36 cellular contexts compared by ENCODE assay signal in the genomic region with DNA sequence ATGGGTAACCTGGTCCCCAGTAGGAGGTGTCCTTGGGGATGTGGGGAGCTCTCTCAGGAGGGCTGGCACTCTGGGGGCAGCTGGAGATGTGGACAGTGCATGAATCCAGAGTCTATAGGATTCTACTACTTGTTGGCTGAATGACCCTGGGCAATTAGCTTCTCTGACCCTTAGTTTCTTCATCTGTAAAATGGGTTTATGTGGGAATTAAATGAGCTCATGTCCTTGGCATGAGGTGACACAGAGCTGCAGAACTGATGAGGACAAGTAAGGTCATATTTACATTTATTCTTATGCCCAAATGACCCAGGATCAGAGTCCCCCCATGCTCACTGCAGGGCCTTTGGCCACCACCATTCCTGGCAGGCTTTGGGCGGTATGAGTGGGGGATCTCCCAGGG. TPM values are rescaled to one million over a fixed set of nuclear protein-coding genes. Genes with fewer than 3 reads are reported as not detected.
"Had no signal": no experiment of that assay in that cellular context is flagged by ENCODE, and none has a peak within 500 bp of the region (broad histone marks: within the 10 kb centered on the region; RNA-seq: fewer than 3 reads in every experiment).

No MANE protein-coding gene starts in this region.

- H3K4me3 Mint-ChIP-seq: activated B cell treated with CpG ODN at 0.5 μM for 24 hours; activated CD4-positive, alpha-beta memory T cell treated with anti-CD3 and anti-CD28 coated beads, Interleukin-2, amount 10 ng/mL, durations not matched to agents 7 days and 5 days; activated CD4-positive, alpha-beta T cell treated with anti-CD3 and anti-CD28 coated beads for 36 hours; activated CD4-positive, alpha-beta T cell treated with anti-CD3 and anti-CD28 coated beads, Interleukin-2, amount 10 ng/mL, durations not matched to agents 7 days and 5 days; activated CD8-positive, alpha-beta memory T cell treated with anti-CD3 and anti-CD28 coated beads, Interleukin-2, amount 10 ng/mL, durations not matched to agents 7 days and 5 days; activated CD8-positive, alpha-beta T cell treated with anti-CD3 and anti-CD28 coated beads, Interleukin-2, amount 10 ng/mL, durations not matched to agents 7 days and 5 days; activated naive CD4-positive, alpha-beta T cell treated with anti-CD3 and anti-CD28 coated beads for 36 hours; activated naive CD8-positive, alpha-beta T cell treated with anti-CD3 and anti-CD28 coated beads for 36 hours; activated T-cell treated with anti-CD3 and anti-CD28 coated beads, Interleukin-2, amount 50 U/mL, for 24 hours; central memory CD8-positive, alpha-beta T cell; T-helper 1 cell treated with Interleukin-12 subunit alpha and Interleukin-12 subunit beta and Interleukin-4 antibody, amounts not matched to agents 30 μg/mL and 1 μg/mL, for 36 hours; T-helper 2 cell treated with Interferon-gamma antibody and Interleukin-4, amounts not matched to agents 5 μg/mL and 100 μg/mL, for 36 hours had no signal

- DNase-seq: activated B cell treated with CpG ODN at 0.5 μM for 24 hours; activated CD4-positive, alpha-beta memory T cell treated with anti-CD3 and anti-CD28 coated beads, Interleukin-2, amount 10 ng/mL, durations not matched to agents 7 days and 5 days; activated CD4-positive, alpha-beta T cell treated with anti-CD3 and anti-CD28 coated beads for 1 hour; activated CD4-positive, alpha-beta T cell treated with anti-CD3 and anti-CD28 coated beads for 36 hours; activated CD4-positive, alpha-beta T cell treated with anti-CD3 and anti-CD28 coated beads for 48 hours; activated CD4-positive, alpha-beta T cell treated with anti-CD3 and anti-CD28 coated beads, Interleukin-2, amount 10 ng/mL, durations not matched to agents 7 days and 5 days; activated CD4-positive, alpha-beta T cell treated with anti-CD3 and anti-CD28 coated beads, Interleukin-2, amount 50 U/mL, for 48 hours; activated CD8-positive, alpha-beta memory T cell treated with anti-CD3 and anti-CD28 coated beads for 24 hours; activated CD8-positive, alpha-beta memory T cell treated with anti-CD3 and anti-CD28 coated beads, Interleukin-2, amount 10 ng/mL, durations not matched to agents 7 days and 5 days; activated CD8-positive, alpha-beta memory T cell treated with anti-CD3 and anti-CD28 coated beads, Interleukin-2, amount 50 U/mL, for 48 hours; activated CD8-positive, alpha-beta T cell treated with anti-CD3 and anti-CD28 coated beads, Interleukin-2, amount 10 ng/mL, durations not matched to agents 7 days and 5 days; activated effector memory CD4-positive, alpha-beta T cell treated with anti-CD3 and anti-CD28 coated beads, Interleukin-2, amount 50 U/mL, for 16 hours; activated gamma-delta T cell treated with Interleukin-2 at 50 U/mL for 16 hours; activated naive CD4-positive, alpha-beta T cell; activated naive CD4-positive, alpha-beta T cell treated with anti-CD3 and anti-CD28 coated beads for 36 hours; activated naive CD4-positive, alpha-beta T cell treated with anti-CD3 and anti-CD28 coated beads, Interleukin-2, amount 50 U/mL, for 16 hours; activated naive CD8-positive, alpha-beta T cell treated with anti-CD3 and anti-CD28 coated beads for 36 hours; activated T-cell treated with anti-CD3 and anti-CD28 coated beads, Interleukin-2, amount 50 U/mL, for 24 hours; activated T-cell treated with anti-CD3 and anti-CD28 coated beads, Interleukin-2, amount 50 U/mL, for 48 hours; adrenal gland; amniotic stem cell; aorta; body of pancreas; caudate nucleus; cerebellar nuclear complex; T-helper 2 cell; T-helper 9 cell had no signal

- H3K27me3 ChIP-seq: adrenal gland, body of pancreas had no signal

- H3K4me1 Mint-ChIP-seq: activated B cell treated with CpG ODN at 0.5 μM for 24 hours; activated CD4-positive, alpha-beta memory T cell treated with anti-CD3 and anti-CD28 coated beads, Interleukin-2, amount 10 ng/mL, durations not matched to agents 7 days and 5 days; activated CD4-positive, alpha-beta T cell treated with anti-CD3 and anti-CD28 coated beads for 36 hours; activated CD4-positive, alpha-beta T cell treated with anti-CD3 and anti-CD28 coated beads, Interleukin-2, amount 10 ng/mL, durations not matched to agents 7 days and 5 days; activated naive CD8-positive, alpha-beta T cell treated with anti-CD3 and anti-CD28 coated beads for 36 hours had no signal

- H3K36me3 ChIP-seq: adrenal gland, cardiac muscle cell had no signal

- H3K9me3 Mint-ChIP-seq: activated B cell treated with CpG ODN at 0.5 μM for 24 hours; activated CD4-positive, alpha-beta memory T cell treated with anti-CD3 and anti-CD28 coated beads, Interleukin-2, amount 10 ng/mL, durations not matched to agents 7 days and 5 days; activated CD4-positive, alpha-beta T cell treated with anti-CD3 and anti-CD28 coated beads, Interleukin-2, amount 10 ng/mL, durations not matched to agents 7 days and 5 days; activated naive CD4-positive, alpha-beta T cell treated with anti-CD3 and anti-CD28 coated beads for 36 hours; activated naive CD4-positive, alpha-beta T cell treated with anti-CD3 and anti-CD28 coated beads, Interleukin-2, amount 50 U/mL, for 72 hours; activated naive CD8-positive, alpha-beta T cell treated with anti-CD3 and anti-CD28 coated beads for 36 hours; activated T-cell treated with anti-CD3 and anti-CD28 coated beads, Interleukin-2, amount 50 U/mL, for 24 hours; central memory CD8-positive, alpha-beta T cell; T-helper 1 cell treated with Interleukin-12 subunit alpha and Interleukin-12 subunit beta and Interleukin-4 antibody, amounts not matched to agents 30 μg/mL and 1 μg/mL, for 36 hours; T-helper 2 cell treated with Interferon-gamma antibody and Interleukin-4, amounts not matched to agents 5 μg/mL and 100 μg/mL, for 36 hours had no signal

- H3K27ac ChIP-seq: adrenal gland, body of pancreas, cardiac muscle cell, VCaP had no signal

- FAIRE-seq: astrocyte, bronchial epithelial cell, TTC549 had no signal

- ATAC-seq: activated CD4-positive, alpha-beta T cell treated with anti-CD3 and anti-CD28 coated beads for 36 hours; activated CD8-positive, alpha-beta memory T cell treated with anti-CD3 and anti-CD28 coated beads, Interleukin-2, amount 10 ng/mL, durations not matched to agents 7 days and 5 days; activated CD8-positive, alpha-beta T cell treated with anti-CD3 and anti-CD28 coated beads, Interleukin-2, amount 10 ng/mL, durations not matched to agents 7 days and 5 days; activated naive CD4-positive, alpha-beta T cell treated with anti-CD3 and anti-CD28 coated beads, Interleukin-2, amount 50 U/mL, for 72 hours; body of pancreas had no signal

- H3K4me3 ChIP-seq: adrenal gland, body of pancreas, cardiac muscle cell had no signal

- H3K9me3 ChIP-seq: adrenal gland, body of pancreas had no signal

- H3K27ac Mint-ChIP-seq: activated B cell treated with CpG ODN at 0.5 μM for 24 hours; activated CD4-positive, alpha-beta memory T cell treated with anti-CD3 and anti-CD28 coated beads, Interleukin-2, amount 10 ng/mL, durations not matched to agents 7 days and 5 days; activated CD4-positive, alpha-beta T cell treated with anti-CD3 and anti-CD28 coated beads for 36 hours; activated CD4-positive, alpha-beta T cell treated with anti-CD3 and anti-CD28 coated beads, Interleukin-2, amount 10 ng/mL, durations not matched to agents 7 days and 5 days; activated CD8-positive, alpha-beta memory T cell treated with anti-CD3 and anti-CD28 coated beads, Interleukin-2, amount 10 ng/mL, durations not matched to agents 7 days and 5 days; activated CD8-positive, alpha-beta T cell treated with anti-CD3 and anti-CD28 coated beads, Interleukin-2, amount 10 ng/mL, durations not matched to agents 7 days and 5 days; activated naive CD4-positive, alpha-beta T cell treated with anti-CD3 and anti-CD28 coated beads for 36 hours; activated naive CD4-positive, alpha-beta T cell treated with anti-CD3 and anti-CD28 coated beads, Interleukin-2, amount 50 U/mL, for 72 hours; activated naive CD8-positive, alpha-beta T cell treated with anti-CD3 and anti-CD28 coated beads for 36 hours; activated T-cell treated with anti-CD3 and anti-CD28 coated beads, Interleukin-2, amount 50 U/mL, for 24 hours; T-helper 1 cell treated with Interleukin-12 subunit alpha and Interleukin-12 subunit beta and Interleukin-4 antibody, amounts not matched to agents 30 μg/mL and 1 μg/mL, for 36 hours; T-helper 2 cell treated with Interferon-gamma antibody and Interleukin-4, amounts not matched to agents 5 μg/mL and 100 μg/mL, for 36 hours had no signal

- H3K36me3 Mint-ChIP-seq: activated CD8-positive, alpha-beta memory T cell treated with anti-CD3 and anti-CD28 coated beads, Interleukin-2, amount 10 ng/mL, durations not matched to agents 7 days and 5 days; activated naive CD4-positive, alpha-beta T cell treated with anti-CD3 and anti-CD28 coated beads, Interleukin-2, amount 50 U/mL, for 72 hours; activated naive CD8-positive, alpha-beta T cell treated with anti-CD3 and anti-CD28 coated beads for 36 hours had no signal

RNA-seq across cellular contexts. Expression of a gene that starts 29.3 kb away (rescaled TPM):
- total RNA-seq: activated CD4-positive, alpha-beta T cell treated with anti-CD3 and anti-CD28 coated beads, Interleukin-2, amount 10 ng/mL, durations not matched to agents 7 days and 5 days; activated CD8-positive, alpha-beta memory T cell treated with anti-CD3 and anti-CD28 coated beads, Interleukin-2, amount 10 ng/mL, durations not matched to agents 7 days and 5 days; bronchial epithelial cell had no signal
